In the genomic region with DNA sequence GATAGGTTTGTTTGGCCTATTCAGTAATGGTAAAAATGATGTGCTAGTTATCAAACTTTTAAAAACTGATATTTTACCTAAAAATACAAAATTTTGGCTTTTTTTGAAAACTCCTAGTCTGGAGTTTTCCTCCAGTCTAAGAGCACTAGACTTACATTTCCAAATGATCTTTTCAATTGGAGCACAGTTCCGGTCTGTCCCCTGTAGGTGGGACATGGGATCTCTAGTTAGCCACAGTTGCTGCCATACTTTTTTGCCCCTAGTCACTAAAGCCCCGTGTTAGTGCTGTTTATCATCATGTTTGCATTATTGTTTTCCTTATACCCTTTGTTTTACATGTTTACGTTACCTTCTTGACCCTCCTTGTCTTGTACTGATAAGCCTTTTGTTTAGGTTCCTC, we compare ENCODE assay signal across 30 cellular contexts.
"Had no signal": no experiment of that assay in that cellular context is flagged by ENCODE, and none has a peak within 500 bp of the region (broad histone marks: within the 10 kb centered on the region; RNA-seq: fewer than 3 reads in every experiment).

No MANE protein-coding gene starts in this region.

- H3K9me3 ChIP-seq: adrenal gland, ascending aorta, colonic mucosa, sigmoid colon, transverse colon, uterus had no signal

- H3K4me1 ChIP-seq: adrenal gland, ascending aorta, colonic mucosa, sigmoid colon, transverse colon, uterus had no signal

- H3K27me3 ChIP-seq: adrenal gland, ascending aorta, brain microvascular endothelial cell, colonic mucosa, dorsolateral prefrontal cortex, sigmoid colon, transverse colon, uterus had no signal

- H3K27me3 Mint-ChIP-seq: activated B cell treated with CpG ODN at 0.5 μM for 24 hours; activated CD4-positive, alpha-beta T cell treated with anti-CD3 and anti-CD28 coated beads for 36 hours; activated naive CD8-positive, alpha-beta T cell; central memory CD8-positive, alpha-beta T cell; effector memory CD8-positive, alpha-beta T cell; memory B cell; stimulated activated memory B cell treated with anti-CD40 and anti-IgM and Interleukin-4, amounts not matched to agents 10 μg/mL and 1 μg/mL and 100 μg/mL, for 72 hours had no signal

- H3K4me1 Mint-ChIP-seq: activated B cell treated with CpG ODN at 0.5 μM for 24 hours, memory B cell, nephron progenitor cell had no signal

- H3K36me3 ChIP-seq: adrenal gland, brain microvascular endothelial cell, colonic mucosa, uterus had no signal

- H3K9me3 Mint-ChIP-seq: activated B cell treated with CpG ODN at 0.5 μM for 24 hours; activated T-cell treated with anti-CD3 and anti-CD28 coated beads, Interleukin-2, amount 50 U/mL, for 4 hours; central memory CD8-positive, alpha-beta T cell; effector memory CD8-positive, alpha-beta T cell; memory B cell; stimulated activated memory B cell treated with anti-CD40 and anti-IgM and Interleukin-4, amounts not matched to agents 10 μg/mL and 1 μg/mL and 100 μg/mL, for 72 hours had no signal

- DNase-seq: activated B cell treated with CpG ODN at 0.5 μM for 24 hours; activated CD4-positive, alpha-beta T cell treated with anti-CD3 and anti-CD28 coated beads for 36 hours; activated CD4-positive, alpha-beta T cell treated with anti-CD3 and anti-CD28 coated beads, Interleukin-2, amount 50 U/mL, for 4 hours; activated CD8-positive, alpha-beta memory T cell treated with anti-CD3 and anti-CD28 coated beads, Interleukin-2, amount 50 U/mL, for 48 hours; activated naive CD4-positive, alpha-beta T cell; activated T-cell treated with anti-CD3 and anti-CD28 coated beads, Interleukin-2, amount 50 U/mL, for 4 hours; adrenal gland; brain microvascular endothelial cell; colonic mucosa; dorsolateral prefrontal cortex; effector memory CD8-positive, alpha-beta T cell; glutamatergic neuron; hippocampal formation; nephron progenitor cell; occipital lobe; sigmoid colon; stimulated activated CD4-positive, alpha-beta T cell treated with anti-CD3 and anti-CD28 coated beads, Interleukin-15, amount 100 ng/mL, for 24 hours; T-helper 1 cell; transverse colon; uterus had no signal

- H3K4me2 ChIP-seq: smooth muscle cell had no signal

- H3K27ac ChIP-seq: adrenal gland, ascending aorta, brain microvascular endothelial cell, colonic mucosa, dorsolateral prefrontal cortex, sigmoid colon, transverse colon, uterus had no signal

- FAIRE-seq: frontal cortex, islet of Langerhans, TTC549 had no signal

- H3K4me3 ChIP-seq: adrenal gland, ascending aorta, colonic mucosa, dorsolateral prefrontal cortex, sigmoid colon, smooth muscle cell, transverse colon, uterus had no signal

- H3K27ac Mint-ChIP-seq: activated B cell treated with CpG ODN at 0.5 μM for 24 hours; activated CD4-positive, alpha-beta T cell treated with anti-CD3 and anti-CD28 coated beads for 36 hours; activated naive CD8-positive, alpha-beta T cell; activated T-helper 2 cell treated with anti-CD3 and anti-CD28 coated beads, Interferon-gamma antibody, Interleukin-2, Interleukin-4, amounts not matched to agents 10 μg/mL and 5 μg/mL and 100 μg/mL, durations not matched to agents 14 hours and 24 hours and 36 hours; memory B cell; nephron progenitor cell; stimulated activated memory B cell treated with anti-CD40 and anti-IgM and Interleukin-4, amounts not matched to agents 10 μg/mL and 1 μg/mL and 100 μg/mL, for 72 hours had no signal

- ATAC-seq: activated CD4-positive, alpha-beta T cell treated with anti-CD3 and anti-CD28 coated beads for 36 hours; activated T-cell treated with anti-CD3 and anti-CD28 coated beads, Interleukin-2, amount 50 U/mL, for 4 hours; effector memory CD8-positive, alpha-beta T cell; stimulated activated memory B cell treated with anti-CD40 and anti-IgM and Interleukin-4, amounts not matched to agents 10 μg/mL and 1 μg/mL and 100 μg/mL, for 72 hours had no signal

- H3K4me3 Mint-ChIP-seq: activated B cell treated with CpG ODN at 0.5 μM for 24 hours; activated CD4-positive, alpha-beta T cell treated with anti-CD3 and anti-CD28 coated beads for 36 hours; activated naive CD8-positive, alpha-beta T cell; activated T-cell treated with anti-CD3 and anti-CD28 coated beads, Interleukin-2, amount 50 U/mL, for 4 hours; central memory CD8-positive, alpha-beta T cell; effector memory CD8-positive, alpha-beta T cell; memory B cell; nephron progenitor cell; stimulated activated memory B cell treated with anti-CD40 and anti-IgM and Interleukin-4, amounts not matched to agents 10 μg/mL and 1 μg/mL and 100 μg/mL, for 72 hours had no signal
